17 cellular contexts compared by ENCODE assay signal in the genomic region with DNA sequence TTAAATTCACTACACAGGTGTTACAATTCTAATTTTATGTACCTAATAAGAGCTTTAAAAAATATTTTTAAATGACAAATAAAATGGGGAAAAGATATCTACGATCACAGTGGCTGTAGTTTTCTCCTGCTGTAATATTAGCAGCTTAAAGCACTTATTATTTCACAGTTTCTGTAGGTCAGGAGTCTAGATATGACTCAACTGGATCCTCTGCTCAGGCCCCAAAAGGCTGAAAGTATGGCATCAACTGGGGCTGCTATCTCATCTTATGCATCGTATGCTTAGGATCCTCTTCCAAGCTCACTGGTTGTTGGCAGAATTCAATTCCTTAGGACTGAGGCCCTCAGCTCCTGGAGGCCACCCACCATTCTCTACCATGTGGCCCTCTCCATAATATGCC. TPM values are rescaled to one million over a fixed set of nuclear protein-coding genes. Genes with fewer than 3 reads are reported as not detected.
DNase-seq lines count a peak whose midpoint lies in the region; ATAC-seq lines count a peak whose summit lies in the region.
"Had no signal": no experiment of that assay in that cellular context is flagged by ENCODE, and none has a peak within 500 bp of the region (broad histone marks: within the 10 kb centered on the region; RNA-seq: fewer than 3 reads in every experiment).

No MANE protein-coding gene starts in this region.

- ATAC-seq in GM18502 (IDR thresholded peaks at IDR 0.05; ENCODE audit: poor library complexity, unreplicated experiment) (peak; percentile 89), GM19438 (IDR thresholded peaks at IDR 0.05; ENCODE audit: low read depth, unreplicated experiment) (peak; percentile 83), HG02840 (IDR thresholded peaks at IDR 0.05; ENCODE audit: low FRiP score, unreplicated experiment) (peak; percentile 80), HG03432 (IDR thresholded peaks at IDR 0.05; ENCODE audit: unreplicated experiment) (peak; percentile 90)
- ATAC-seq: left lung had no signal

- DNase-seq in T-helper 2 cell (no peak), AG08396 (ENCODE audit: low spot score) (no peak), H4 (ENCODE audit: low spot score) (no peak)
- DNase-seq in stimulated activated CD4-positive, alpha-beta T cell treated with anti-CD3 and anti-CD28 coated beads, Interleukin-2, amount 100 ng/mL, for 48 hours = no peak
- DNase-seq: activated gamma-delta T cell, dorsolateral prefrontal cortex, hippocampal formation, KG1, left lung, naive B cell, NCI-H1930, SHP77 treated with DMSO at 0.1 percent for 48 hours, transverse colon had no signal

RNA-seq across cellular contexts. Expression of gene FBXO3, which starts 12.8 kb away (rescaled TPM):
- 49.9 and 62.1 TPM in 2 replicates for total RNA-seq in H4 (2014; rRNA removed; shearing (Covaris generic))

RNA-seq across cellular contexts. Expression of gene CD59, which starts 25.2 kb away (rescaled TPM):
- 196 and 287 TPM in 2 replicates for total RNA-seq in H4 (2014; rRNA removed; shearing (Covaris generic))
